ENCODE assay signal across 20 cellular contexts in genomic region chr3:128228366-128228910, GRCh38.
"Had no signal": no experiment of that assay in that cellular context is flagged by ENCODE, and none has a peak within 500 bp of the region (broad histone marks: within the 10 kb centered on the region; RNA-seq: fewer than 3 reads in every experiment).

No MANE protein-coding gene starts in this region.

- H3K4me1 ChIP-seq: psoas muscle had no signal

- ATAC-seq: esophagus mucosa; gastrocnemius medialis; mucosa of descending colon; natural killer cell; psoas muscle; stimulated activated memory B cell treated with anti-CD40 and anti-IgM and Interleukin-4, amounts not matched to agents 10 μg/mL and 1 μg/mL and 100 μg/mL, for 72 hours had no signal

- H3K27me3 Mint-ChIP-seq: stimulated activated memory B cell treated with anti-CD40 and anti-IgM and Interleukin-4, amounts not matched to agents 10 μg/mL and 1 μg/mL and 100 μg/mL, for 72 hours; stimulated activated naive CD8-positive, alpha-beta T cell treated with anti-CD3 and anti-CD28 coated beads, Interleukin-15, Interleukin-2, amounts not matched to agents 100 ng/mL and 50 ng/mL, for 24 hours had no signal

- H3K27me3 ChIP-seq: gastrocnemius medialis, heart right ventricle, spleen, tibial nerve had no signal

- H3K9me3 ChIP-seq: gastrocnemius medialis, mucosa of descending colon, tibial nerve had no signal

- H3K4me3 Mint-ChIP-seq: natural killer cell; stimulated activated memory B cell treated with anti-CD40 and anti-IgM and Interleukin-4, amounts not matched to agents 10 μg/mL and 1 μg/mL and 100 μg/mL, for 72 hours; stimulated activated naive CD8-positive, alpha-beta T cell treated with anti-CD3 and anti-CD28 coated beads, Interleukin-15, Interleukin-2, amounts not matched to agents 100 ng/mL and 50 ng/mL, for 24 hours had no signal

- DNase-seq: effector memory CD4-positive, alpha-beta T cell; gastrocnemius medialis; heart right ventricle; hypothalamus; kidney glomerular epithelial cell; mammary epithelial cell; mucosa of descending colon; natural killer cell; psoas muscle; retina; spleen; stimulated activated CD4-positive, alpha-beta T cell treated with anti-CD3 and anti-CD28 coated beads, Interleukin-15, amount 100 ng/mL, for 24 hours; stimulated activated CD4-positive, alpha-beta T cell treated with anti-CD3 and anti-CD28 coated beads, Interleukin-1b, Interleukin-23, amount 100 ng/mL, for 48 hours; stimulated activated CD4-positive, alpha-beta T cell treated with anti-CD3 and anti-CD28 coated beads, Interleukin-4, amount 100 ng/mL, for 24 hours had no signal

- H3K4me1 Mint-ChIP-seq: stimulated activated memory B cell treated with anti-CD40 and anti-IgM and Interleukin-4, amounts not matched to agents 10 μg/mL and 1 μg/mL and 100 μg/mL, for 72 hours had no signal

- H3K4me3 ChIP-seq: gastrocnemius medialis, heart right ventricle, mucosa of descending colon, psoas muscle, spleen, tibial nerve had no signal

- H3K27ac Mint-ChIP-seq: natural killer cell; stimulated activated memory B cell treated with anti-CD40 and anti-IgM and Interleukin-4, amounts not matched to agents 10 μg/mL and 1 μg/mL and 100 μg/mL, for 72 hours; stimulated activated naive CD8-positive, alpha-beta T cell treated with anti-CD3 and anti-CD28 coated beads, Interleukin-15, Interleukin-2, amounts not matched to agents 100 ng/mL and 50 ng/mL, for 24 hours had no signal

- H3K36me3 ChIP-seq: gastrocnemius medialis, heart right ventricle, tibial nerve had no signal

- H3K36me3 Mint-ChIP-seq: natural killer cell had no signal

- H3K27ac ChIP-seq: gastrocnemius medialis, psoas muscle, spleen had no signal

- H3K9me3 Mint-ChIP-seq: natural killer cell had no signal

- FAIRE-seq: endometrium, islet of Langerhans had no signal
